In the genomic region with DNA sequence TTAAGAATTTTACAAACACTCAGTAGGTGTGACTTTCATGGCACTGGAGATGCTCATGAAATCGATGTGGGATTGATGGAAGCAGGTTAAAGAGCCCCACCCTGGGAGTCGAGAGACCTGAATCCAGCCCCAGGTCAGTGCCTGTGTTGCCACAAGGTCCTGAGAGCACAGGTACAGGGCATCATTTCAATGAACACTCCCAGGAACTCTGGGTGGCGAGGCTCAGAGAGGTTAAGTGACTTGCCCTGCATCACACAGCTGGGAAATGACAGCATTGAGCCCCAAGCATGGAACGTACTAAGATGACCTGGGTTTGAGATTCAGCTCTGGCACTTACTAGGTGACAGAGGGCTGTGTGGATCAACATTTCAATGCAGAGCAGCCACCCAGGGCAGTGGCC, we compare ENCODE assay signal across 8 cellular contexts.
"Had no signal": no experiment of that assay in that cellular context is flagged by ENCODE, and none has a peak within 500 bp of the region (broad histone marks: within the 10 kb centered on the region; RNA-seq: fewer than 3 reads in every experiment).

No MANE protein-coding gene starts in this region.

- H3K4me3 ChIP-seq: GM12878 had no signal

- DNase-seq: GDM1, GF-D8 had no signal

- FAIRE-seq: G401.6, GM12878, GM12891, GM12892, GM18507, GM19239 had no signal

- ATAC-seq: GM12878 had no signal
